Comparison of ENCODE assay signal across 32 cellular contexts in genomic region chr11:132410383-132410782, GRCh38.
"Had no signal": no experiment of that assay in that cellular context is flagged by ENCODE, and none has a peak within 500 bp of the region (broad histone marks: within the 10 kb centered on the region; RNA-seq: fewer than 3 reads in every experiment).

No MANE protein-coding gene starts in this region.

- DNase-seq: activated B cell treated with CpG ODN at 0.5 μM for 24 hours; activated CD4-positive, alpha-beta T cell treated with anti-CD3 and anti-CD28 coated beads for 48 hours; activated CD4-positive, alpha-beta T cell treated with anti-CD3 and anti-CD28 coated beads, Interleukin-2, amount 50 U/mL, for 1 hour; activated CD4-positive, alpha-beta T cell treated with anti-CD3 and anti-CD28 coated beads, Interleukin-2, amount 50 U/mL, for 48 hours; activated CD8-positive, alpha-beta memory T cell treated with anti-CD3 and anti-CD28 coated beads for 24 hours; activated CD8-positive, alpha-beta T cell treated with anti-CD3 and anti-CD28 coated beads for 36 hours; activated effector memory CD4-positive, alpha-beta T cell treated with anti-CD3 and anti-CD28 coated beads, Interleukin-2, amount 50 U/mL, for 16 hours; activated naive CD4-positive, alpha-beta T cell treated with anti-CD3 and anti-CD28 coated beads for 36 hours; activated naive CD8-positive, alpha-beta T cell treated with anti-CD3 and anti-CD28 coated beads, Interleukin-2, amount 10 ng/mL, durations not matched to agents 7 days and 5 days; activated T-cell treated with anti-CD3 and anti-CD28 coated beads, Interleukin-2, amount 50 U/mL, for 4 hours; central memory CD4-positive, alpha-beta T cell; effector memory CD4-positive, alpha-beta T cell; endodermal cell; foreskin keratinocyte; gastrocnemius medialis; glutamatergic neuron; heart left ventricle; hypothalamus; T1000; WERI-Rb-1 had no signal

- H3K4me3 Mint-ChIP-seq: activated B cell treated with CpG ODN at 0.5 μM for 24 hours; activated CD8-positive, alpha-beta T cell treated with anti-CD3 and anti-CD28 coated beads for 36 hours; activated naive CD4-positive, alpha-beta T cell treated with anti-CD3 and anti-CD28 coated beads for 36 hours; activated naive CD4-positive, alpha-beta T cell treated with anti-CD3 and anti-CD28 coated beads, Interleukin-2, amount 50 U/mL, for 24 hours; activated naive CD8-positive, alpha-beta T cell treated with anti-CD3 and anti-CD28 coated beads, Interleukin-2, amount 10 ng/mL, durations not matched to agents 7 days and 5 days; activated T-cell treated with anti-CD3 and anti-CD28 coated beads, Interleukin-2, amount 50 U/mL, for 4 hours; activated T-helper 17 cell treated with anti-CD3 and anti-CD28 coated beads, Interleukin-2, amount 50 U/mL, for 72 hours; brain; dendritic cell treated with granulocyte-macrophage colony-stimulating factor and Interleukin-4, amounts not matched to agents 40 ng/mL and 50 ng/mL, for 4 days; endodermal cell; T-helper 2 cell treated with Interferon-gamma antibody and Interleukin-4, amounts not matched to agents 5 μg/mL and 100 μg/mL, for 36 hours had no signal

- H3K36me3 Mint-ChIP-seq: activated naive CD4-positive, alpha-beta T cell treated with anti-CD3 and anti-CD28 coated beads, Interleukin-2, amount 50 U/mL, for 24 hours; activated naive CD8-positive, alpha-beta T cell treated with anti-CD3 and anti-CD28 coated beads, Interleukin-2, amount 10 ng/mL, durations not matched to agents 7 days and 5 days; brain had no signal

- ATAC-seq: activated CD4-positive, CD25-positive, alpha-beta regulatory T cell treated with anti-CD3 and anti-CD28 coated beads, Interleukin-2, amount 50 U/mL, for 24 hours; activated CD8-positive, alpha-beta T cell treated with anti-CD3 and anti-CD28 coated beads for 36 hours; activated T-cell treated with anti-CD3 and anti-CD28 coated beads, Interleukin-2, amount 50 U/mL, for 4 hours; activated T-helper 17 cell treated with anti-CD3 and anti-CD28 coated beads, Interleukin-2, amount 50 U/mL, for 72 hours; esophagus mucosa; foreskin keratinocyte; gastrocnemius medialis; heart left ventricle had no signal

- H3K27ac Mint-ChIP-seq: activated B cell treated with CpG ODN at 0.5 μM for 24 hours; activated CD8-positive, alpha-beta T cell treated with anti-CD3 and anti-CD28 coated beads for 36 hours; activated naive CD4-positive, alpha-beta T cell treated with anti-CD3 and anti-CD28 coated beads for 36 hours; activated naive CD4-positive, alpha-beta T cell treated with anti-CD3 and anti-CD28 coated beads, Interleukin-2, amount 50 U/mL, for 24 hours; activated naive CD8-positive, alpha-beta T cell treated with anti-CD3 and anti-CD28 coated beads, Interleukin-2, amount 10 ng/mL, durations not matched to agents 7 days and 5 days; activated T-helper 17 cell treated with anti-CD3 and anti-CD28 coated beads, Interleukin-2, amount 50 U/mL, for 72 hours; brain; dendritic cell treated with granulocyte-macrophage colony-stimulating factor and Interleukin-4, amounts not matched to agents 40 ng/mL and 50 ng/mL, for 4 days; endodermal cell; T-helper 2 cell treated with Interferon-gamma antibody and Interleukin-4, amounts not matched to agents 5 μg/mL and 100 μg/mL, for 36 hours had no signal

- H3K27me3 Mint-ChIP-seq: activated B cell treated with CpG ODN at 0.5 μM for 24 hours; activated naive CD4-positive, alpha-beta T cell treated with anti-CD3 and anti-CD28 coated beads, Interleukin-2, amount 50 U/mL, for 24 hours; activated naive CD8-positive, alpha-beta T cell treated with anti-CD3 and anti-CD28 coated beads, Interleukin-2, amount 10 ng/mL, durations not matched to agents 7 days and 5 days; dendritic cell treated with granulocyte-macrophage colony-stimulating factor and Interleukin-4, amounts not matched to agents 40 ng/mL and 50 ng/mL, for 4 days had no signal

- H3K36me3 ChIP-seq: ascending aorta, breast epithelium, cardiac muscle cell, gastrocnemius medialis, heart left ventricle, WERI-Rb-1 had no signal

- H3K4me1 ChIP-seq: ascending aorta, breast epithelium, foreskin keratinocyte, gastrocnemius medialis, heart left ventricle had no signal

- H3K9me3 Mint-ChIP-seq: activated B cell treated with CpG ODN at 0.5 μM for 24 hours; activated CD8-positive, alpha-beta T cell treated with anti-CD3 and anti-CD28 coated beads for 36 hours; activated naive CD8-positive, alpha-beta T cell treated with anti-CD3 and anti-CD28 coated beads, Interleukin-2, amount 10 ng/mL, durations not matched to agents 7 days and 5 days; activated T-cell treated with anti-CD3 and anti-CD28 coated beads, Interleukin-2, amount 50 U/mL, for 4 hours; activated T-helper 17 cell treated with anti-CD3 and anti-CD28 coated beads, Interleukin-2, amount 50 U/mL, for 72 hours; dendritic cell treated with granulocyte-macrophage colony-stimulating factor and Interleukin-4, amounts not matched to agents 40 ng/mL and 50 ng/mL, for 4 days; endodermal cell had no signal

- H3K27ac ChIP-seq: ascending aorta, breast epithelium, cardiac muscle cell, coronary artery, foreskin keratinocyte, gastrocnemius medialis, heart left ventricle, WERI-Rb-1 had no signal

- H3K4me1 Mint-ChIP-seq: activated B cell treated with CpG ODN at 0.5 μM for 24 hours; activated naive CD4-positive, alpha-beta T cell treated with anti-CD3 and anti-CD28 coated beads, Interleukin-2, amount 50 U/mL, for 24 hours; activated naive CD8-positive, alpha-beta T cell treated with anti-CD3 and anti-CD28 coated beads, Interleukin-2, amount 10 ng/mL, durations not matched to agents 7 days and 5 days; activated T-helper 17 cell treated with anti-CD3 and anti-CD28 coated beads, Interleukin-2, amount 50 U/mL, for 72 hours had no signal

- H3K4me3 ChIP-seq: ascending aorta, breast epithelium, cardiac muscle cell, coronary artery, dorsolateral prefrontal cortex, gastrocnemius medialis, heart left ventricle had no signal

- H3K9me3 ChIP-seq: ascending aorta, breast epithelium, gastrocnemius medialis, heart left ventricle had no signal

- H3K27me3 ChIP-seq: ascending aorta, dorsolateral prefrontal cortex, foreskin keratinocyte had no signal
